In the genomic region with DNA sequence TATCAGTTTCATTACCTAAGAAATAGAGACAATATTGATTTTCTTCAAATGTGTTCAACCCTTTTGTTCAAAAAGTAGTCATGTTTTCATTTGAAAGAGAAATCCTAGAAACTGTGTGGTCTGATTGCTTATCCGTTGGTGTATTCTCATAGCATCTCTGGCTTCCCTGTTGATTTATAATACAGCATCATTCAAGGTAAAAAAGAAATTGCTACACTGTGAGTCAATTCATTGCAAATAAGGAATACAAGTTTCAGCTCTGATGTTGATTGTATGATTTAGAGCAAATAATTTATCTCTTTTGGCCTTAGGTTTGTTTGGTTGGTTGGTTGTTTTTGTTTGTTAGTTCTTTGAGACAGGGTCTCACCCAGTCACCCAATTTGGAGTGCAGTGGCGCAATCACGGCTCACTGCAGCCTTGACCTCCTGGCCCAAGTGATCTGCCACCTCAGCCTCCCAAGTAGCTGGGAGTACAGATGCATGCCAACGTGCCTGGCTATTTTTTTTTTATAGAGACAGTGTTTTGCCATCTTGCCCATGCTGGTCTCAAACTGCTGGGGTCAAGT, we compare ENCODE assay signal across 17 cellular contexts.
DNase-seq lines count a peak whose midpoint lies in the region; ATAC-seq, FAIRE-seq and TF ChIP-seq lines count a peak whose summit lies in the region.
"Had no signal": no experiment of that assay in that cellular context is flagged by ENCODE, and none has a peak within 500 bp of the region (broad histone marks: within the 10 kb centered on the region; RNA-seq: fewer than 3 reads in every experiment).

No MANE protein-coding gene starts in this region.

- no peak for FAIRE-seq in endothelial cell of umbilical vein (lab: Jason Lieb, UNC)

- H3K27ac Mint-ChIP-seq in activated CD8-positive, alpha-beta memory T cell treated with anti-CD3 and anti-CD28 coated beads, Interleukin-2, amount 10 ng/mL, durations not matched to agents 7 days and 5 days, result peak overlapping the region; percentile 38
- no peak overlapping the region for H3K27ac Mint-ChIP-seq in CD4-positive, CD25-positive, alpha-beta regulatory T cell
- H3K27ac Mint-ChIP-seq: H9 had no signal

- H3K4me3 ChIP-seq in CD4-positive, CD25-positive, alpha-beta regulatory T cell (ENCODE audit: low read depth, low read length), result peak overlapping the region; percentile 33
- H3K4me3 ChIP-seq in OCI-LY7 (ENCODE audit: low read depth, low read length, poor library complexity, severe bottlenecking) (no peak overlapping the region), endothelial cell of umbilical vein (replicated peaks in 1 of 3; ENCODE audit: insufficient read depth in 1 of 3, low read depth in 1 of 3, low read length in 3 of 3) (no peak overlapping the region), mesendoderm (ENCODE audit: low read length) (no peak overlapping the region)

- H3K9me2 ChIP-seq in OCI-LY7 (ENCODE audit: insufficient read depth, low read length), result no peaks in the 10 kb centered on the region

- TF ChIP-seq CTCF in OCI-LY7 (conservative IDR thresholded peaks at IDR 0.05; ENCODE audit: low read length), result no peak
- no peak for TF ChIP-seq CTCF in endothelial cell of umbilical vein (IDR thresholded peaks at IDR 0.05; ENCODE audit: extremely low read depth in 1 of 2, insufficient read depth in 1 of 2, low read depth in 1 of 2, low read length in 2 of 2)

- no CpG with 5 or more reads among the region's 4 CpGs for WGBS in mesendoderm (ENCODE audit: extremely low coverage, insufficient coverage, low lambda C conversion rate)

- BruUV-seq in OCI-LY7 (replicated peaks; lab: Mats Ljungman, UMichigan) (no TSS peak), endothelial cell of umbilical vein (replicated peaks; lab: Mats Ljungman, UMichigan) (no TSS peak)

- no peaks in the 10 kb centered on the region for H3K36me3 ChIP-seq in CD4-positive, CD25-positive, alpha-beta regulatory T cell (ENCODE audit: control insufficient read depth, insufficient read depth, low read length)
- H3K36me3 ChIP-seq in OCI-LY7 (ENCODE audit: insufficient read depth, low read length), result no peaks in the 10 kb centered on the region
- H3K36me3 ChIP-seq in endothelial cell of umbilical vein (ENCODE audit: control insufficient read depth in 2 of 2, extremely low read depth in 1 of 2, insufficient read depth in 2 of 2, low read length in 2 of 2), result no peaks in the 10 kb centered on the region
- no peaks in the 10 kb centered on the region for H3K36me3 ChIP-seq in mesendoderm (ENCODE audit: control insufficient read depth, insufficient read depth, low read length)

- intact Hi-C loops in OCI-LY7 (cut with micrococcal nuclease; ENCODE audit: unreplicated experiment), result no loop called here
- intact Hi-C loops in endothelial cell of umbilical vein (cut with micrococcal nuclease), result loop anchor here (1.0 kb wide), 1 partner anchor 16 kb away; no protein-coding TSS in a partner anchor

- H3K18ac ChIP-seq in mesendoderm (ENCODE audit: low read length), result no peak overlapping the region

- no peaks in the 10 kb centered on the region for H3K27me3 ChIP-seq in CD4-positive, CD25-positive, alpha-beta regulatory T cell (ENCODE audit: control insufficient read depth, insufficient read depth, low read length)
- H3K27me3 ChIP-seq in endothelial cell of umbilical vein (ENCODE audit: control insufficient read depth in 2 of 2, insufficient read depth in 2 of 2, low read length in 2 of 2) (no peaks in the 10 kb centered on the region), mesendoderm (ENCODE audit: insufficient read depth, low read length, poor library complexity) (no peaks in the 10 kb centered on the region)

- POLR2A ChIA-PET in OCI-LY7 (lab: Charles Lee) (interaction anchor here (1.1 kb wide), 1 partner anchor 9 kb away, joined by 3 read pairs; no protein-coding TSS in a partner anchor), endothelial cell of umbilical vein (lab: Charles Lee) (no interaction called here)

- no peaks in the 10 kb centered on the region for H3K9me1 ChIP-seq in endothelial cell of umbilical vein (replicated peaks; ENCODE audit: control insufficient read depth, extremely low read depth, insufficient read depth, low read length)

- H2BK120ac ChIP-seq in mesendoderm (ENCODE audit: low read depth, low read length), result no peak overlapping the region

- H3K9ac ChIP-seq in endothelial cell of umbilical vein (replicated peaks; ENCODE audit: extremely low read depth, insufficient read depth, low read length) (no peak overlapping the region), mesendoderm (ENCODE audit: low read length) (no peak overlapping the region)

- no peak overlapping the region for H4K5ac ChIP-seq in mesendoderm (ENCODE audit: low read length)

- no peak overlapping the region for H2BK15ac ChIP-seq in mesendoderm (replicated peaks; ENCODE audit: low read depth)

- H3K9me3 ChIP-seq in CD4-positive, CD25-positive, alpha-beta regulatory T cell (ENCODE audit: control insufficient read depth in 2 of 2, low read length in 2 of 2), result no peaks in the 10 kb centered on the region
- H3K9me3 ChIP-seq in OCI-LY7 (ENCODE audit: low read length), result no peaks in the 10 kb centered on the region
- H3K9me3 ChIP-seq in endothelial cell of umbilical vein (replicated peaks; ENCODE audit: control insufficient read depth, insufficient read depth, low read length), result no peaks in the 10 kb centered on the region

- H3K4me1 ChIP-seq in CD4-positive, CD25-positive, alpha-beta regulatory T cell (ENCODE audit: control insufficient read depth, insufficient read depth, low read length, poor library complexity, severe bottlenecking), result peaks cover 19% of the 10 kb centered on the region
- H3K4me1 ChIP-seq in OCI-LY7 (ENCODE audit: insufficient read depth, low read length, poor library complexity, severe bottlenecking) (peaks cover 6% of the 10 kb centered on the region), endothelial cell of umbilical vein (ENCODE audit: control insufficient read depth, extremely low read depth, insufficient read depth, low read length) (peaks cover 13% of the 10 kb centered on the region), mesendoderm (ENCODE audit: control insufficient read depth, low read depth, low read length) (no peaks in the 10 kb centered on the region)

- peaks cover 65% of the 10 kb centered on the region for H3K4me1 Mint-ChIP-seq in activated CD8-positive, alpha-beta memory T cell treated with anti-CD3 and anti-CD28 coated beads, Interleukin-2, amount 10 ng/mL, durations not matched to agents 7 days and 5 days
- H3K4me1 Mint-ChIP-seq in CD4-positive, CD25-positive, alpha-beta regulatory T cell, result peaks cover 12 to 41% (median 23%) of the 10 kb centered on the region in 4 donors
- H3K4me1 Mint-ChIP-seq: H9 had no signal

- CTCF ChIA-PET in activated CD8-positive, alpha-beta memory T cell treated with anti-CD3 and anti-CD28 coated beads, Interleukin-2, amount 10 ng/mL, durations not matched to agents 7 days and 5 days (lab: Charles Lee), result interaction anchor here (1.1 to 2.2 kb wide), 6 partner anchors 12 to 27 kb away, joined by 3 to 26 read pairs (median 4); no protein-coding TSS in a partner anchor
- CTCF ChIA-PET in OCI-LY7 (lab: Charles Lee; ENCODE audit: unreplicated experiment), result no interaction called here
- CTCF ChIA-PET in endothelial cell of umbilical vein (lab: Charles Lee), result interaction anchor here (0.9 to 1.5 kb wide), 6 partner anchors 12 to 263 kb away, joined by 3 to 4 read pairs (median 4); partner anchors contain the start of gene TNFAIP3

- no peaks in the 10 kb centered on the region for H3K79me1 ChIP-seq in mesendoderm (ENCODE audit: low read length)

- no peak for TF ChIP-seq POLR2A in endothelial cell of umbilical vein (IDR thresholded peaks at IDR 0.05; ENCODE audit: low read depth, low read length)

- H3K27me3 Mint-ChIP-seq in activated CD8-positive, alpha-beta memory T cell treated with anti-CD3 and anti-CD28 coated beads, Interleukin-2, amount 10 ng/mL, durations not matched to agents 7 days and 5 days, result no peaks in the 10 kb centered on the region
- peaks cover 20% of the 10 kb centered on the region for H3K27me3 Mint-ChIP-seq in CD4-positive, CD25-positive, alpha-beta regulatory T cell

- no peak overlapping the region for H2AK5ac ChIP-seq in mesendoderm (ENCODE audit: low read length)

- H3K9me3 Mint-ChIP-seq in activated CD8-positive, alpha-beta memory T cell treated with anti-CD3 and anti-CD28 coated beads, Interleukin-2, amount 10 ng/mL, durations not matched to agents 7 days and 5 days (ENCODE audit: low read depth), result no peaks in the 10 kb centered on the region
- H3K9me3 Mint-ChIP-seq in CD4-positive, CD25-positive, alpha-beta regulatory T cell, result peaks cover 0 to 5% (median 0%) of the 10 kb centered on the region in 7 donors

- H3K79me2 ChIP-seq in OCI-LY7 (ENCODE audit: insufficient read depth, low read depth, low read length), result no peaks in the 10 kb centered on the region
- no peaks in the 10 kb centered on the region for H3K79me2 ChIP-seq in endothelial cell of umbilical vein (ENCODE audit: control insufficient read depth, insufficient read depth, low read length)
- no peaks in the 10 kb centered on the region for H3K79me2 ChIP-seq in mesendoderm (ENCODE audit: control insufficient read depth, insufficient read depth, low read length)

- no peak overlapping the region for H2BK5ac ChIP-seq in mesendoderm (ENCODE audit: low read length)

- no peak for ATAC-seq in activated CD8-positive, alpha-beta memory T cell treated with anti-CD3 and anti-CD28 coated beads, Interleukin-2, amount 10 ng/mL, durations not matched to agents 7 days and 5 days
- no peak for ATAC-seq in CD4-positive, CD25-positive, alpha-beta regulatory T cell (ENCODE audit: low read depth in 2 of 2)
- ATAC-seq: Panc1 had no signal

- H3K4me2 ChIP-seq in OCI-LY7 (ENCODE audit: low read length) (no peak overlapping the region), endothelial cell of umbilical vein (ENCODE audit: insufficient read depth, low read length) (peak overlapping the region; percentile 54), mesendoderm (ENCODE audit: low read length) (no peak overlapping the region)

- H2AFZ ChIP-seq in OCI-LY7 (ENCODE audit: low read length) (0 out of 2 replicates have a peak overlapping the region, but pooled peaks have one; percentile 37), endothelial cell of umbilical vein (ENCODE audit: low read depth, low read length) (no peak overlapping the region)

- no peak overlapping the region for H3K56ac ChIP-seq in mesendoderm (ENCODE audit: low read length)

- no peak overlapping the region for H3K4me3 Mint-ChIP-seq in activated CD8-positive, alpha-beta memory T cell treated with anti-CD3 and anti-CD28 coated beads, Interleukin-2, amount 10 ng/mL, durations not matched to agents 7 days and 5 days
- H3K4me3 Mint-ChIP-seq in CD4-positive, CD25-positive, alpha-beta regulatory T cell, result no peak overlapping the region
- H3K4me3 Mint-ChIP-seq: H9 had no signal

- H3K23ac ChIP-seq in mesendoderm (ENCODE audit: low read length), result no peak overlapping the region

- no peak overlapping the region for H3K27ac ChIP-seq in CD4-positive, CD25-positive, alpha-beta regulatory T cell (ENCODE audit: insufficient read depth, low read length, poor library complexity, severe bottlenecking)
- H3K27ac ChIP-seq in OCI-LY7 (ENCODE audit: low read depth, low read length, poor library complexity, severe bottlenecking) (no peak overlapping the region), endothelial cell of umbilical vein (ENCODE audit: insufficient read depth, low read depth, low read length) (no peak overlapping the region), mesendoderm (ENCODE audit: low read depth, low read length) (no peak overlapping the region)

- peaks cover 29% of the 10 kb centered on the region for H3K36me3 Mint-ChIP-seq in activated CD8-positive, alpha-beta memory T cell treated with anti-CD3 and anti-CD28 coated beads, Interleukin-2, amount 10 ng/mL, durations not matched to agents 7 days and 5 days
- H3K36me3 Mint-ChIP-seq in CD4-positive, CD25-positive, alpha-beta regulatory T cell, result no peaks in the 10 kb centered on the region

- H3K4ac ChIP-seq in mesendoderm (ENCODE audit: low read depth, low read length), result no peak overlapping the region

- DNase-seq in activated CD8-positive, alpha-beta memory T cell treated with anti-CD3 and anti-CD28 coated beads, Interleukin-2, amount 10 ng/mL, durations not matched to agents 7 days and 5 days, result no peak
- DNase-seq in activated CD8-positive, alpha-beta memory T cell treated with anti-CD3 and anti-CD28 coated beads, Interleukin-2, amount 50 U/mL, for 4 hours, result no peak
- no peak for DNase-seq in CD4-positive, CD25-positive, alpha-beta regulatory T cell
- DNase-seq in OCI-LY7 (ENCODE audit: low spot score), result no peak
- no peak for DNase-seq in endothelial cell of umbilical vein (ENCODE audit: low read depth, low spot score)
- DNase-seq in AG20443 (ENCODE audit: low spot score), result no peak
- DNase-seq in mesendoderm, result no peak
- DNase-seq in HuH-7.5 (ENCODE audit: low spot score), result no peak
- DNase-seq: Calu3, DMS53, H9, KBM-7, NCI-H1436, NCI-H2029, NCI-H2171, NCI-H510A had no signal

- H4K20me1 ChIP-seq in OCI-LY7 (ENCODE audit: insufficient read depth, low read length) (no peaks in the 10 kb centered on the region), endothelial cell of umbilical vein (replicated peaks; ENCODE audit: control insufficient read depth, extremely low read depth, insufficient read depth, low read length) (no peaks in the 10 kb centered on the region)

- dilution Hi-C loops in endothelial cell of umbilical vein (cut with MboI; ENCODE audit: extremely low pct_ligation_motif_present, low sequenced_read_pairs), result no loop called here

- H4K8ac ChIP-seq in mesendoderm (ENCODE audit: low read depth, low read length), result no peak overlapping the region
